Comparison of ENCODE assay signal across 26 cellular contexts in genomic region chr1:230206976-230207375, GRCh38.
DNase-seq lines count a peak whose midpoint lies in the region; ATAC-seq and TF ChIP-seq lines count a peak whose summit lies in the region.
"Had no signal": no experiment of that assay in that cellular context is flagged by ENCODE, and none has a peak within 500 bp of the region (broad histone marks: within the 10 kb centered on the region; RNA-seq: fewer than 3 reads in every experiment).

No MANE protein-coding gene starts in this region.

- H3K4me1 Mint-ChIP-seq in activated T-helper 17 cell treated with anti-CD3 and anti-CD28 coated beads, Interleukin-2, amount 50 U/mL, for 72 hours = peaks cover 34% of the 10 kb centered on the region
- H3K4me1 Mint-ChIP-seq in nephron = peaks cover 57% of the 10 kb centered on the region
- peaks cover 29 to 34% (median 33%) of the 10 kb centered on the region in 3 donors for H3K4me1 Mint-ChIP-seq in T-cell

- CTCF ChIA-PET in T-cell (lab: Charles Lee) = no interaction called here

- DNase-seq in DMS153 (lab: John Stamatoyannopoulos, UW) (peak; percentile 46), DMS153 treated with DMSO at 0.1 percent for 48 hours (lab: John Stamatoyannopoulos, UW; ENCODE audit: unreplicated experiment) (no peak), NCI-H1105 (lab: John Stamatoyannopoulos, UW) (no peak), T-cell (no peak)
- DNase-seq: 8988T; activated CD8-positive, alpha-beta T cell treated with anti-CD3 and anti-CD28 coated beads, Interleukin-2, amount 10 ng/mL, durations not matched to agents 7 days and 5 days; activated naive CD4-positive, alpha-beta T cell treated with Interleukin-2 at 50 U/mL for 16 hours; activated T-cell treated with anti-CD3 and anti-CD28 coated beads for 4 hours; brain microvascular endothelial cell; CD8-positive, alpha-beta memory T cell; DMS79 treated with DMSO at 0.1 percent for 48 hours; effector memory CD4-positive, alpha-beta T cell; H9; NCI-H1105 treated with DMSO at 0.1 percent for 48 hours; NCI-H2029; Peyer's patch; posterior cingulate gyrus; SIG-M5; stimulated activated CD4-positive, alpha-beta T cell treated with anti-CD3 and anti-CD28 coated beads, Interleukin-15, amount 100 ng/mL, for 24 hours; stimulated activated naive CD4-positive, alpha-beta T cell treated with Interleukin-2 at 50 U/mL for 16 hours had no signal

- no peak for ATAC-seq in activated T-helper 17 cell treated with anti-CD3 and anti-CD28 coated beads, Interleukin-2, amount 50 U/mL, for 72 hours (replicated peaks)
- ATAC-seq in HG03039 (IDR thresholded peaks at IDR 0.05; ENCODE audit: unreplicated experiment) (no peak), T-cell (replicated peaks in 1 of 4) (no peak)
- ATAC-seq: activated CD8-positive, alpha-beta T cell treated with anti-CD3 and anti-CD28 coated beads, Interleukin-2, amount 10 ng/mL, durations not matched to agents 7 days and 5 days had no signal

- TF ChIP-seq CTCF in 22Rv1 (IDR thresholded peaks at IDR 0.05) (no peak), nephron (IDR thresholded peaks at IDR 0.05; ENCODE audit: unreplicated experiment in 3 of 3) (no peak)

- H3K27me3 Mint-ChIP-seq in activated T-helper 17 cell treated with anti-CD3 and anti-CD28 coated beads, Interleukin-2, amount 50 U/mL, for 72 hours = no peaks in the 10 kb centered on the region
- H3K27me3 Mint-ChIP-seq in nephron (ENCODE audit: low read depth) (no peaks in the 10 kb centered on the region), T-cell (no peaks in the 10 kb centered on the region)
- H3K27me3 Mint-ChIP-seq: CD8-positive, alpha-beta memory T cell; memory B cell had no signal

- peak overlapping the region; percentile 36 for H3K27ac Mint-ChIP-seq in activated T-helper 17 cell treated with anti-CD3 and anti-CD28 coated beads, Interleukin-2, amount 50 U/mL, for 72 hours
- peak overlapping the region; percentile 1 to 43 (median 28) for H3K27ac Mint-ChIP-seq in nephron
- H3K27ac Mint-ChIP-seq in T-cell = peak overlapping the region in 1 of 2 donors; percentile 40
- H3K27ac Mint-ChIP-seq: activated CD8-positive, alpha-beta T cell treated with anti-CD3 and anti-CD28 coated beads, Interleukin-2, amount 10 ng/mL, durations not matched to agents 7 days and 5 days had no signal

- H3K4me3 Mint-ChIP-seq in activated T-helper 17 cell treated with anti-CD3 and anti-CD28 coated beads, Interleukin-2, amount 50 U/mL, for 72 hours = no peak overlapping the region
- no peak overlapping the region for H3K4me3 Mint-ChIP-seq in nephron
- no peak overlapping the region for H3K4me3 Mint-ChIP-seq in T-cell
- H3K4me3 Mint-ChIP-seq: activated CD8-positive, alpha-beta T cell treated with anti-CD3 and anti-CD28 coated beads, Interleukin-2, amount 10 ng/mL, durations not matched to agents 7 days and 5 days; CD8-positive, alpha-beta memory T cell; H9; memory B cell; neural crest cell had no signal

- H3K27ac ChIP-seq in 22Rv1 = peak overlapping the region; percentile 32; the same call in 1 of the 2 replicates
- H3K27ac ChIP-seq: Peyer's patch had no signal

- H3K36me3 Mint-ChIP-seq in activated T-helper 17 cell treated with anti-CD3 and anti-CD28 coated beads, Interleukin-2, amount 50 U/mL, for 72 hours (ENCODE audit: low read depth) = peaks cover 70% of the 10 kb centered on the region
- H3K36me3 Mint-ChIP-seq in nephron (ENCODE audit: low read depth) = peaks cover 29% of the 10 kb centered on the region
- peaks cover 40% of the 10 kb centered on the region for H3K36me3 Mint-ChIP-seq in T-cell

- no peaks in the 10 kb centered on the region for H3K9me3 Mint-ChIP-seq in activated T-helper 17 cell treated with anti-CD3 and anti-CD28 coated beads, Interleukin-2, amount 50 U/mL, for 72 hours
- no peaks in the 10 kb centered on the region for H3K9me3 Mint-ChIP-seq in nephron
- H3K9me3 Mint-ChIP-seq in T-cell = no peaks in the 10 kb centered on the region
- H3K9me3 Mint-ChIP-seq: CD8-positive, alpha-beta memory T cell; H9; memory B cell; neural crest cell had no signal

- POLR2A ChIA-PET in T-cell (lab: Charles Lee) = interaction anchor here in 1 of 2 donors (0.5 kb wide), 1 partner anchor 1257 kb away, joined by 3 read pairs; no protein-coding TSS in a partner anchor
